In genomic region chr16:30096105-30096861, GRCh38 we compare ENCODE assay signal across 8 cellular contexts.
DNase-seq lines count a peak whose midpoint lies in the region; ATAC-seq lines count a peak whose summit lies in the region.

YPEL3 (minus strand) TSS chr16:30096213; CDS start chr16:30095482, 731 bp downstream.

- peak; percentile 55 for ATAC-seq in HG02642 (IDR thresholded peaks at IDR 0.05; ENCODE audit: poor library complexity, unreplicated experiment)
- ATAC-seq in HG03442 (IDR thresholded peaks at IDR 0.05; ENCODE audit: unreplicated experiment), result no peak

- DNase-seq in ELF-1 (ENCODE audit: low read depth, low spot score) (peak; percentile 88), NCI-H2196 (lab: John Stamatoyannopoulos, UW; ENCODE audit: unreplicated experiment) (peak; percentile 88), inferior parietal cortex (ENCODE audit: extremely low spot score) (peak; percentile 79), smooth muscle cell of the brain vasculature (ENCODE audit: low read depth, low spot score) (peak; percentile 72)
- peak; percentile 79 for DNase-seq in activated CD4-positive, alpha-beta T cell treated with anti-CD3 and anti-CD28 coated beads for 1 hour
- DNase-seq in central memory CD4-positive, alpha-beta T cell, result peak; percentile 87
